In the genomic region with DNA sequence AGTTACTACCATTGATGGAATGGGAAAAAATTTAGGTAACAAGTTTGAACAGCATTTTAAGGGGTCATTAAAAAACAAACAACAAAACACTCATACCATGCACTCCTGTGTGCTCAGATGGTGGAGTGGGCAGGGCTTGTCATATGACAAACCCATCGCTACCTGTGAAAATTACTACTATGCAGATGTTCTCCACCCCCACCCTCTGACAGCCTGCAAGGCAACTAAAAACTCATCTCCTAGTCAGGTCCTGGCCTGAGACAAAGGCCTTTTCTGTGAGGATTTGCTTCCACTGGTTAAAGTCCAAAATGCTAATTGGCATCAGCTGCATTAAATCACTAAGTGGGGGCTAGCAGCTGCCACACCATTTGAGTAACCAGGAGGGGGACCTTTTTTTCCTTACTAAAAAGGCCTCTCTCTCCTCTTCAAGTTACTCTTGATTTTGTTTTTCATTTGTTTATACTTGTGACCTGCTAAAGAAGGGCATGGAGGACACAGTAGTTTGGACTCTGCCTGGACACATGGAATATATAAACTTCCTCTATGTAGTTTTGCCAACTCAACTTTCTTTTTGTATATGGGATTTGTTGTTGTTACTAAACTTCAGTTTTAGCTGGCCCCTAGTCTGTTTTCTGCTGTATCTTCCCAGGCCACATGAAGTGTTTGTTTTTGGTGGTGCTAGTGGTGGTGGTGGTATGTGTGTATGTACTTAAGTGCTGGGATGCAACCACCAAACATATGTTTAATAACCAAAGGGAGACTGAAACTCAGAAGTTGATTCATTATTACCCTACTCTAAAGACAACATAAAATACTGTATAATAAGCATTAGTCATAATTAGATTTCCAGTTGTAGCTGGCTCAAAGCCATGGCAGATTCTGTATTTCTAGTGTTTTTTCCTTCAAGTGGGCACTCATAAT, we compare ENCODE assay signal across 1 cellular context.
TF ChIP-seq lines count a peak whose summit lies in the region.

No MANE protein-coding gene starts in this region.

TF ChIP-seq in HepG2, 621 proteins besides CTCF, POLR2A, EP300 and RAD21 (continued from another document and continues in another):
- TF ChIP-seq ZNF768 (CRISPR knock-in tag; IDR thresholded peaks at IDR 0.05) (no peak), NRL (CRISPR knock-in tag; IDR thresholded peaks at IDR 0.05; ENCODE audit: borderline replicate concordance) (no peak), GTF3A (CRISPR knock-in tag; conservative IDR thresholded peaks at IDR 0.05) (no peak), GFI1 (CRISPR knock-in tag; IDR thresholded peaks at IDR 0.05; ENCODE audit: borderline replicate concordance) (no peak), SALL1 (CRISPR knock-in tag; IDR thresholded peaks at IDR 0.05) (peak; percentile 58; the same call in 1 of the 2 replicates), HOXA5 (CRISPR knock-in tag; IDR thresholded peaks at IDR 0.05) (no peak), ZFP41 (CRISPR knock-in tag; IDR thresholded peaks at IDR 0.05; ENCODE audit: borderline replicate concordance) (no peak), NFKBIZ (CRISPR knock-in tag; IDR thresholded peaks at IDR 0.05) (no peak), ZBTB8A (CRISPR knock-in tag; IDR thresholded peaks at IDR 0.05; ENCODE audit: borderline replicate concordance, low read depth) (0 out of 2 replicates have a peak, but pooled peaks have one; percentile 41), BRCA1 (CRISPR knock-in tag; IDR thresholded peaks at IDR 0.05) (no peak), NFE2L2 (IDR thresholded peaks at IDR 0.05; ENCODE audit: low read length) (no peak), ZNF329 (CRISPR knock-in tag; IDR thresholded peaks at IDR 0.05; ENCODE audit: low read depth) (no peak), IRF2 (CRISPR knock-in tag; IDR thresholded peaks at IDR 0.05) (0 out of 2 replicates have a peak, but pooled peaks have one; percentile 46), TOE1 (CRISPR knock-in tag; IDR thresholded peaks at IDR 0.05) (0 out of 2 replicates have a peak, but pooled peaks have one; percentile 9)
- TF ChIP-seq, protein P1, sequence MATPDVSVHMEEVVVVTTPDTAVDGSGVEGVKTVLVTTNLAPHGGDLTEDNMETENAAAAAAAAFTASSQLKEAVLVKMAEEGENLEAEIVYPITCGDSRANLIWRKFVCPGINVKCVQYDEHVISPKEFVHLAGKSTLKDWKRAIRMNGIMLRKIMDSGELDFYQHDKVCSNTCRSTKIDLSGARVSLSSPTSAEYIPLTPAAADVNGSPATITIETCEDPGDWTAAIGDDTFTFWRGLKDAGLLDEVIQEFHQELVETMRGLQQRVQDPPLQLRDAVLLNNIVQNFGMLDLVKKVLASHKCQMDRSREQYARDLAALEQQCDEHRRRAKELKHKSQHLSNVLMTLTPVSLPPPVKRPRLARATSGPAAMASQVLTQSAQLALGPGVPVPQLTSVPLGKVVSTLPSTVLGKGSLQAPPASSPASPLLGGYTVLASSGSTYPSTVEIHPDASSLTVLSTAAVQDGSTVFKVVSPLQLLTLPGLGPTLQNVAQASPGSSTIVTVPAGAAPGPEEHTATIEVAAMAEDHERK (CRISPR knock-in tag; IDR thresholded peaks at IDR 0.05; ENCODE audit: low read depth) = no peak
- TF ChIP-seq, protein P2, sequence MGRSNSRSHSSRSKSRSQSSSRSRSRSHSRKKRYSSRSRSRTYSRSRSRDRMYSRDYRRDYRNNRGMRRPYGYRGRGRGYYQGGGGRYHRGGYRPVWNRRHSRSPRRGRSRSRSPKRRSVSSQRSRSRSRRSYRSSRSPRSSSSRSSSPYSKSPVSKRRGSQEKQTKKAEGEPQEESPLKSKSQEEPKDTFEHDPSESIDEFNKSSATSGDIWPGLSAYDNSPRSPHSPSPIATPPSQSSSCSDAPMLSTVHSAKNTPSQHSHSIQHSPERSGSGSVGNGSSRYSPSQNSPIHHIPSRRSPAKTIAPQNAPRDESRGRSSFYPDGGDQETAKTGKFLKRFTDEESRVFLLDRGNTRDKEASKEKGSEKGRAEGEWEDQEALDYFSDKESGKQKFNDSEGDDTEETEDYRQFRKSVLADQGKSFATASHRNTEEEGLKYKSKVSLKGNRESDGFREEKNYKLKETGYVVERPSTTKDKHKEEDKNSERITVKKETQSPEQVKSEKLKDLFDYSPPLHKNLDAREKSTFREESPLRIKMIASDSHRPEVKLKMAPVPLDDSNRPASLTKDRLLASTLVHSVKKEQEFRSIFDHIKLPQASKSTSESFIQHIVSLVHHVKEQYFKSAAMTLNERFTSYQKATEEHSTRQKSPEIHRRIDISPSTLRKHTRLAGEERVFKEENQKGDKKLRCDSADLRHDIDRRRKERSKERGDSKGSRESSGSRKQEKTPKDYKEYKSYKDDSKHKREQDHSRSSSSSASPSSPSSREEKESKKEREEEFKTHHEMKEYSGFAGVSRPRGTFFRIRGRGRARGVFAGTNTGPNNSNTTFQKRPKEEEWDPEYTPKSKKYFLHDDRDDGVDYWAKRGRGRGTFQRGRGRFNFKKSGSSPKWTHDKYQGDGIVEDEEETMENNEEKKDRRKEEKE (IDR thresholded peaks at IDR 0.05) = no peak
- TF ChIP-seq, protein P3, sequence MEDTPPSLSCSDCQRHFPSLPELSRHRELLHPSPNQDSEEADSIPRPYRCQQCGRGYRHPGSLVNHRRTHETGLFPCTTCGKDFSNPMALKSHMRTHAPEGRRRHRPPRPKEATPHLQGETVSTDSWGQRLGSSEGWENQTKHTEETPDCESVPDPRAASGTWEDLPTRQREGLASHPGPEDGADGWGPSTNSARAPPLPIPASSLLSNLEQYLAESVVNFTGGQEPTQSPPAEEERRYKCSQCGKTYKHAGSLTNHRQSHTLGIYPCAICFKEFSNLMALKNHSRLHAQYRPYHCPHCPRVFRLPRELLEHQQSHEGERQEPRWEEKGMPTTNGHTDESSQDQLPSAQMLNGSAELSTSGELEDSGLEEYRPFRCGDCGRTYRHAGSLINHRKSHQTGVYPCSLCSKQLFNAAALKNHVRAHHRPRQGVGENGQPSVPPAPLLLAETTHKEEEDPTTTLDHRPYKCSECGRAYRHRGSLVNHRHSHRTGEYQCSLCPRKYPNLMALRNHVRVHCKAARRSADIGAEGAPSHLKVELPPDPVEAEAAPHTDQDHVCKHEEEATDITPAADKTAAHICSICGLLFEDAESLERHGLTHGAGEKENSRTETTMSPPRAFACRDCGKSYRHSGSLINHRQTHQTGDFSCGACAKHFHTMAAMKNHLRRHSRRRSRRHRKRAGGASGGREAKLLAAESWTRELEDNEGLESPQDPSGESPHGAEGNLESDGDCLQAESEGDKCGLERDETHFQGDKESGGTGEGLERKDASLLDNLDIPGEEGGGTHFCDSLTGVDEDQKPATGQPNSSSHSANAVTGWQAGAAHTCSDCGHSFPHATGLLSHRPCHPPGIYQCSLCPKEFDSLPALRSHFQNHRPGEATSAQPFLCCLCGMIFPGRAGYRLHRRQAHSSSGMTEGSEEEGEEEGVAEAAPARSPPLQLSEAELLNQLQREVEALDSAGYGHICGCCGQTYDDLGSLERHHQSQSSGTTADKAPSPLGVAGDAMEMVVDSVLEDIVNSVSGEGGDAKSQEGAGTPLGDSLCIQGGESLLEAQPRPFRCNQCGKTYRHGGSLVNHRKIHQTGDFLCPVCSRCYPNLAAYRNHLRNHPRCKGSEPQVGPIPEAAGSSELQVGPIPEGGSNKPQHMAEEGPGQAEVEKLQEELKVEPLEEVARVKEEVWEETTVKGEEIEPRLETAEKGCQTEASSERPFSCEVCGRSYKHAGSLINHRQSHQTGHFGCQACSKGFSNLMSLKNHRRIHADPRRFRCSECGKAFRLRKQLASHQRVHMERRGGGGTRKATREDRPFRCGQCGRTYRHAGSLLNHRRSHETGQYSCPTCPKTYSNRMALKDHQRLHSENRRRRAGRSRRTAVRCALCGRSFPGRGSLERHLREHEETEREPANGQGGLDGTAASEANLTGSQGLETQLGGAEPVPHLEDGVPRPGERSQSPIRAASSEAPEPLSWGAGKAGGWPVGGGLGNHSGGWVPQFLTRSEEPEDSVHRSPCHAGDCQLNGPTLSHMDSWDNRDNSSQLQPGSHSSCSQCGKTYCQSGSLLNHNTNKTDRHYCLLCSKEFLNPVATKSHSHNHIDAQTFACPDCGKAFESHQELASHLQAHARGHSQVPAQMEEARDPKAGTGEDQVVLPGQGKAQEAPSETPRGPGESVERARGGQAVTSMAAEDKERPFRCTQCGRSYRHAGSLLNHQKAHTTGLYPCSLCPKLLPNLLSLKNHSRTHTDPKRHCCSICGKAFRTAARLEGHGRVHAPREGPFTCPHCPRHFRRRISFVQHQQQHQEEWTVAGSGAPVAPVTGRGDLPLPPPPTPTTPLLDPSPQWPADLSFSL (CRISPR knock-in tag; IDR thresholded peaks at IDR 0.05) = 0 out of 2 replicates have a peak, but pooled peaks have one; percentile 42
- TF ChIP-seq, protein P4, sequence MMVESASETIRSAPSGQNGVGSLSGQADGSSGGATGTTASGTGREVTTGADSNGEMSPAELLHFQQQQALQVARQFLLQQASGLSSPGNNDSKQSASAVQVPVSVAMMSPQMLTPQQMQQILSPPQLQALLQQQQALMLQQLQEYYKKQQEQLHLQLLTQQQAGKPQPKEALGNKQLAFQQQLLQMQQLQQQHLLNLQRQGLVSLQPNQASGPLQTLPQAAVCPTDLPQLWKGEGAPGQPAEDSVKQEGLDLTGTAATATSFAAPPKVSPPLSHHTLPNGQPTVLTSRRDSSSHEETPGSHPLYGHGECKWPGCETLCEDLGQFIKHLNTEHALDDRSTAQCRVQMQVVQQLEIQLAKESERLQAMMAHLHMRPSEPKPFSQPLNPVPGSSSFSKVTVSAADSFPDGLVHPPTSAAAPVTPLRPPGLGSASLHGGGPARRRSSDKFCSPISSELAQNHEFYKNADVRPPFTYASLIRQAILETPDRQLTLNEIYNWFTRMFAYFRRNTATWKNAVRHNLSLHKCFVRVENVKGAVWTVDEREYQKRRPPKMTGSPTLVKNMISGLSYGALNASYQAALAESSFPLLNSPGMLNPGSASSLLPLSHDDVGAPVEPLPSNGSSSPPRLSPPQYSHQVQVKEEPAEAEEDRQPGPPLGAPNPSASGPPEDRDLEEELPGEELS (CRISPR knock-in tag; IDR thresholded peaks at IDR 0.05) = peak; percentile 70
- TF ChIP-seq, protein P5, sequence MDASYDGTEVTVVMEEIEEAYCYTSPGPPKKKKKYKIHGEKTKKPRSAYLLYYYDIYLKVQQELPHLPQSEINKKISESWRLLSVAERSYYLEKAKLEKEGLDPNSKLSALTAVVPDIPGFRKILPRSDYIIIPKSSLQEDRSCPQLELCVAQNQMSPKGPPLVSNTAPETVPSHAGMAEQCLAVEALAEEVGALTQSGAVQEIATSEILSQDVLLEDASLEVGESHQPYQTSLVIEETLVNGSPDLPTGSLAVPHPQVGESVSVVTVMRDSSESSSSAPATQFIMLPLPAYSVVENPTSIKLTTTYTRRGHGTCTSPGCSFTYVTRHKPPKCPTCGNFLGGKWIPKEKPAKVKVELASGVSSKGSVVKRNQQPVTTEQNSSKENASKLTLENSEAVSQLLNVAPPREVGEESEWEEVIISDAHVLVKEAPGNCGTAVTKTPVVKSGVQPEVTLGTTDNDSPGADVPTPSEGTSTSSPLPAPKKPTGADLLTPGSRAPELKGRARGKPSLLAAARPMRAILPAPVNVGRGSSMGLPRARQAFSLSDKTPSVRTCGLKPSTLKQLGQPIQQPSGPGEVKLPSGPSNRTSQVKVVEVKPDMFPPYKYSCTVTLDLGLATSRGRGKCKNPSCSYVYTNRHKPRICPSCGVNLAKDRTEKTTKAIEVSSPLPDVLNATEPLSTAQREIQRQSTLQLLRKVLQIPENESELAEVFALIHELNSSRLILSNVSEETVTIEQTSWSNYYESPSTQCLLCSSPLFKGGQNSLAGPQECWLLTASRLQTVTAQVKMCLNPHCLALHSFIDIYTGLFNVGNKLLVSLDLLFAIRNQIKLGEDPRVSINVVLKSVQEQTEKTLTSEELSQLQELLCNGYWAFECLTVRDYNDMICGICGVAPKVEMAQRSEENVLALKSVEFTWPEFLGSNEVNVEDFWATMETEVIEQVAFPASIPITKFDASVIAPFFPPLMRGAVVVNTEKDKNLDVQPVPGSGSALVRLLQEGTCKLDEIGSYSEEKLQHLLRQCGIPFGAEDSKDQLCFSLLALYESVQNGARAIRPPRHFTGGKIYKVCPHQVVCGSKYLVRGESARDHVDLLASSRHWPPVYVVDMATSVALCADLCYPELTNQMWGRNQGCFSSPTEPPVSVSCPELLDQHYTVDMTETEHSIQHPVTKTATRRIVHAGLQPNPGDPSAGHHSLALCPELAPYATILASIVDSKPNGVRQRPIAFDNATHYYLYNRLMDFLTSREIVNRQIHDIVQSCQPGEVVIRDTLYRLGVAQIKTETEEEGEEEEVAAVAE (CRISPR knock-in tag; IDR thresholded peaks at IDR 0.05; ENCODE audit: borderline replicate concordance) = no peak
